ENCODE assay signal across 1 cellular context in the genomic region with DNA sequence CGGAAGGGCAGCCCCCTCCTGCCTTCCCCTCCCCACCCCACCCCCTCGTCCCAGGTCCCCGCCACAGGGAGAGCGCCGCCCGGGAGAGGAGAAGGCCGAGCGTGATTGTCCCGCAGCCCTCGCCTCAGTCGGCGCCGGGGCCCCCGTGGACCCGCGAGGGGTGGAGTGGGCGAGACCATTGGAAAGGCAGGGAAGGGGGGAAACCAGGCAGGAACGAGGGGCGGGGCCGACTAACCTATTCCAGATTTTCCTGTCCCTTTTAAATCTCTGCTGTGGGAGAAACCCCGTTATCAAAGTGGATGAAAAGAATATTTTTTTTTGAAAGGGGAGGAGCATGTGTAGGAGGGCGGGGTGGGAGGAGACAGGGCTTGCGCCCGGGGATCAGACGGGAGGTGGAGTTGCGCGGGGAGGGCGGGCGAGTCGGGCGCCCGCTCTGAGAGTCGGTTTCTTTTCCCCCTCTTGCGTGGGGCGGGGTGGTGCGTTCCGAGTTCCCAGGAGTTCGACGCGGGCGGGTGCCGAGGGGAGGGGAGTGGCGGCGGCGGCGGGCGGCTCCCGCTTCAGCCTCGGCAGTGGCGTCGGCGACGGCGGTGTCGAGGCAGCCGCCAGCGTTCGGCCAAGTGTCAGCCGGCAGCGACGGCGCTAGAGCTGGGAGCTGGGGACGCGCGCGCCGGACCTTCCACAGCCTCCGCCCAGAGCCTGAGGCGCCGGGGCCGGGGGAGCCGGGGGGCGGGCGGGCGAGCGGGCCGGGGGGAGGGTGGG.
A peak's percentile ranks its signal among the peaks of the same experiment; 100 is the strongest.
TF ChIP-seq lines count a peak whose summit lies in the region.

A gene with protein sequence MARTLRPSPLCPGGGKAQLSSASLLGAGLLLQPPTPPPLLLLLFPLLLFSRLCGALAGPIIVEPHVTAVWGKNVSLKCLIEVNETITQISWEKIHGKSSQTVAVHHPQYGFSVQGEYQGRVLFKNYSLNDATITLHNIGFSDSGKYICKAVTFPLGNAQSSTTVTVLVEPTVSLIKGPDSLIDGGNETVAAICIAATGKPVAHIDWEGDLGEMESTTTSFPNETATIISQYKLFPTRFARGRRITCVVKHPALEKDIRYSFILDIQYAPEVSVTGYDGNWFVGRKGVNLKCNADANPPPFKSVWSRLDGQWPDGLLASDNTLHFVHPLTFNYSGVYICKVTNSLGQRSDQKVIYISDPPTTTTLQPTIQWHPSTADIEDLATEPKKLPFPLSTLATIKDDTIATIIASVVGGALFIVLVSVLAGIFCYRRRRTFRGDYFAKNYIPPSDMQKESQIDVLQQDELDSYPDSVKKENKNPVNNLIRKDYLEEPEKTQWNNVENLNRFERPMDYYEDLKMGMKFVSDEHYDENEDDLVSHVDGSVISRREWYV (plus strand): TSS at position 560 of the 759 bp plus-strand sequence. CDS start 202 bp downstream, outside the sequence.

TF ChIP-seq in HepG2, 621 proteins besides CTCF, POLR2A, EP300 and RAD21 (continued from another document and continues in another):
- TF ChIP-seq, protein P1, sequence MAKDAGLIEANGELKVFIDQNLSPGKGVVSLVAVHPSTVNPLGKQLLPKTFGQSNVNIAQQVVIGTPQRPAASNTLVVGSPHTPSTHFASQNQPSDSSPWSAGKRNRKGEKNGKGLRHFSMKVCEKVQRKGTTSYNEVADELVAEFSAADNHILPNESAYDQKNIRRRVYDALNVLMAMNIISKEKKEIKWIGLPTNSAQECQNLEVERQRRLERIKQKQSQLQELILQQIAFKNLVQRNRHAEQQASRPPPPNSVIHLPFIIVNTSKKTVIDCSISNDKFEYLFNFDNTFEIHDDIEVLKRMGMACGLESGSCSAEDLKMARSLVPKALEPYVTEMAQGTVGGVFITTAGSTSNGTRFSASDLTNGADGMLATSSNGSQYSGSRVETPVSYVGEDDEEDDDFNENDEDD (CRISPR knock-in tag; IDR thresholded peaks at IDR 0.05; ENCODE audit: borderline replicate concordance) = peak; percentile 55; the same call in 1 of the 2 replicates
- TF ChIP-seq HNRNPK (IDR thresholded peaks at IDR 0.05; ENCODE audit: low read depth, low read length, poor library complexity, severe bottlenecking) = peak; percentile 80
- no peak for TF ChIP-seq ZFP37 (CRISPR knock-in tag; IDR thresholded peaks at IDR 0.05; ENCODE audit: borderline replicate concordance)
- TF ChIP-seq ERF (CRISPR knock-in tag; IDR thresholded peaks at IDR 0.05) = 0 out of 2 replicates have a peak, but pooled peaks have one; percentile 8
- peak; percentile 14; the same call in 1 of the 2 replicates for TF ChIP-seq RXRA (CRISPR knock-in tag; IDR thresholded peaks at IDR 0.05)
- TF ChIP-seq, protein P2, sequence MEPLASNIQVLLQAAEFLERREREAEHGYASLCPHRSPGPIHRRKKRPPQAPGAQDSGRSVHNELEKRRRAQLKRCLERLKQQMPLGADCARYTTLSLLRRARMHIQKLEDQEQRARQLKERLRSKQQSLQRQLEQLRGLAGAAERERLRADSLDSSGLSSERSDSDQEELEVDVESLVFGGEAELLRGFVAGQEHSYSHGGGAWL (CRISPR knock-in tag; IDR thresholded peaks at IDR 0.05) = 0 out of 2 replicates have a peak, but pooled peaks have one; percentile 11
- 0 out of 2 replicates have a peak, but pooled peaks have one; percentile 6 for TF ChIP-seq ZNF430 (CRISPR knock-in tag; IDR thresholded peaks at IDR 0.05)
- TF ChIP-seq KAT7 (CRISPR knock-in tag; IDR thresholded peaks at IDR 0.05; ENCODE audit: borderline replicate concordance) = peak; percentile 33; the same call in 1 of the 2 replicates
- 0 out of 2 replicates have a peak, but pooled peaks have one; percentile 49 for TF ChIP-seq ZC3H13 (CRISPR knock-in tag; IDR thresholded peaks at IDR 0.05)
- TF ChIP-seq NCOA2 (CRISPR knock-in tag; IDR thresholded peaks at IDR 0.05) = peak; percentile 34
- TF ChIP-seq SAP130 (CRISPR knock-in tag; IDR thresholded peaks at IDR 0.05; ENCODE audit: low read depth) = peak; percentile 11; the same call in 1 of the 2 replicates
- TF ChIP-seq GABPB1 (CRISPR knock-in tag; IDR thresholded peaks at IDR 0.05) = peak; percentile 57; the same call in 1 of the 2 replicates
- TF ChIP-seq POLR2AphosphoS5 (IDR thresholded peaks at IDR 0.05; ENCODE audit: low read depth, low read length) = peak; percentile 69
- TF ChIP-seq, protein P3, sequence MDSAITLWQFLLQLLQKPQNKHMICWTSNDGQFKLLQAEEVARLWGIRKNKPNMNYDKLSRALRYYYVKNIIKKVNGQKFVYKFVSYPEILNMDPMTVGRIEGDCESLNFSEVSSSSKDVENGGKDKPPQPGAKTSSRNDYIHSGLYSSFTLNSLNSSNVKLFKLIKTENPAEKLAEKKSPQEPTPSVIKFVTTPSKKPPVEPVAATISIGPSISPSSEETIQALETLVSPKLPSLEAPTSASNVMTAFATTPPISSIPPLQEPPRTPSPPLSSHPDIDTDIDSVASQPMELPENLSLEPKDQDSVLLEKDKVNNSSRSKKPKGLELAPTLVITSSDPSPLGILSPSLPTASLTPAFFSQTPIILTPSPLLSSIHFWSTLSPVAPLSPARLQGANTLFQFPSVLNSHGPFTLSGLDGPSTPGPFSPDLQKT (CRISPR knock-in tag; IDR thresholded peaks at IDR 0.05; ENCODE audit: borderline replicate concordance) = no peak
- peak; percentile 7 for TF ChIP-seq TAF15 (IDR thresholded peaks at IDR 0.05; ENCODE audit: low read depth, low read length, poor library complexity, severe bottlenecking)
- peak; percentile 80 for TF ChIP-seq ZNF777 (CRISPR knock-in tag; IDR thresholded peaks at IDR 0.05)
- TF ChIP-seq GFI1 (CRISPR knock-in tag; IDR thresholded peaks at IDR 0.05; ENCODE audit: borderline replicate concordance) = peak; percentile 96
- TF ChIP-seq SOX13 (IDR thresholded peaks at IDR 0.05) = no peak
- peak in 1 of 2 experiments; percentile 20; a peak in 1 of 4 replicates for TF ChIP-seq SOX13 (CRISPR knock-in tag; conservative IDR thresholded peaks at IDR 0.05 in 1 of 2, IDR thresholded peaks at IDR 0.05 in 1 of 2)
- TF ChIP-seq, protein P4, sequence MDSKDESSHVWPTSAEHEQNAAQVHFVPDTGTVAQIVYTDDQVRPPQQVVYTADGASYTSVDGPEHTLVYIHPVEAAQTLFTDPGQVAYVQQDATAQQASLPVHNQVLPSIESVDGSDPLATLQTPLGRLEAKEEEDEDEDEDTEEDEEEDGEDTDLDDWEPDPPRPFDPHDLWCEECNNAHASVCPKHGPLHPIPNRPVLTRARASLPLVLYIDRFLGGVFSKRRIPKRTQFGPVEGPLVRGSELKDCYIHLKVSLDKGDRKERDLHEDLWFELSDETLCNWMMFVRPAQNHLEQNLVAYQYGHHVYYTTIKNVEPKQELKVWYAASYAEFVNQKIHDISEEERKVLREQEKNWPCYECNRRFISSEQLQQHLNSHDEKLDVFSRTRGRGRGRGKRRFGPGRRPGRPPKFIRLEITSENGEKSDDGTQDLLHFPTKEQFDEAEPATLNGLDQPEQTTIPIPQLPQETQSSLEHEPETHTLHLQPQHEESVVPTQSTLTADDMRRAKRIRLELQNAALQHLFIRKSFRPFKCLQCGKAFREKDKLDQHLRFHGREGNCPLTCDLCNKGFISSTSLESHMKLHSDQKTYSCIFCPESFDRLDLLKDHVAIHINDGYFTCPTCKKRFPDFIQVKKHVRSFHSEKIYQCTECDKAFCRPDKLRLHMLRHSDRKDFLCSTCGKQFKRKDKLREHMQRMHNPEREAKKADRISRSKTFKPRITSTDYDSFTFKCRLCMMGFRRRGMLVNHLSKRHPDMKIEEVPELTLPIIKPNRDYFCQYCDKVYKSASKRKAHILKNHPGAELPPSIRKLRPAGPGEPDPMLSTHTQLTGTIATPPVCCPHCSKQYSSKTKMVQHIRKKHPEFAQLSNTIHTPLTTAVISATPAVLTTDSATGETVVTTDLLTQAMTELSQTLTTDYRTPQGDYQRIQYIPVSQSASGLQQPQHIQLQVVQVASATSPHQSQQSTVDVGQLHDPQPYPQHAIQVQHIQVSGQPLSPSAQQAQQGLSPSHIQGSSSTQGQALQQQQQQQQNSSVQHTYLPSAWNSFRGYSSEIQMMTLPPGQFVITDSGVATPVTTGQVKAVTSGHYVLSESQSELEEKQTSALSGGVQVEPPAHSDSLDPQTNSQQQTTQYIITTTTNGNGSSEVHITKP (CRISPR knock-in tag; IDR thresholded peaks at IDR 0.05; ENCODE audit: low read depth) = peak; percentile 98
- TF ChIP-seq, protein P5, sequence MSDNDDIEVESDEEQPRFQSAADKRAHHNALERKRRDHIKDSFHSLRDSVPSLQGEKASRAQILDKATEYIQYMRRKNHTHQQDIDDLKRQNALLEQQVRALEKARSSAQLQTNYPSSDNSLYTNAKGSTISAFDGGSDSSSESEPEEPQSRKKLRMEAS (IDR thresholded peaks at IDR 0.05) = peak; percentile 74; the same call in 1 of the 2 replicates
- TF ChIP-seq, protein P6, sequence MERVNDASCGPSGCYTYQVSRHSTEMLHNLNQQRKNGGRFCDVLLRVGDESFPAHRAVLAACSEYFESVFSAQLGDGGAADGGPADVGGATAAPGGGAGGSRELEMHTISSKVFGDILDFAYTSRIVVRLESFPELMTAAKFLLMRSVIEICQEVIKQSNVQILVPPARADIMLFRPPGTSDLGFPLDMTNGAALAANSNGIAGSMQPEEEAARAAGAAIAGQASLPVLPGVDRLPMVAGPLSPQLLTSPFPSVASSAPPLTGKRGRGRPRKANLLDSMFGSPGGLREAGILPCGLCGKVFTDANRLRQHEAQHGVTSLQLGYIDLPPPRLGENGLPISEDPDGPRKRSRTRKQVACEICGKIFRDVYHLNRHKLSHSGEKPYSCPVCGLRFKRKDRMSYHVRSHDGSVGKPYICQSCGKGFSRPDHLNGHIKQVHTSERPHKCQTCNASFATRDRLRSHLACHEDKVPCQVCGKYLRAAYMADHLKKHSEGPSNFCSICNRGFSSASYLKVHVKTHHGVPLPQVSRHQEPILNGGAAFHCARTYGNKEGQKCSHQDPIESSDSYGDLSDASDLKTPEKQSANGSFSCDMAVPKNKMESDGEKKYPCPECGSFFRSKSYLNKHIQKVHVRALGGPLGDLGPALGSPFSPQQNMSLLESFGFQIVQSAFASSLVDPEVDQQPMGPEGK (CRISPR knock-in tag; IDR thresholded peaks at IDR 0.05) = peak; percentile 78
- no peak for TF ChIP-seq CAMTA2 (CRISPR knock-in tag; IDR thresholded peaks at IDR 0.05; ENCODE audit: borderline replicate concordance)
- peak; percentile 55 for TF ChIP-seq SP5 (CRISPR knock-in tag; IDR thresholded peaks at IDR 0.05; ENCODE audit: borderline replicate concordance, low read depth)
- TF ChIP-seq, protein P7, sequence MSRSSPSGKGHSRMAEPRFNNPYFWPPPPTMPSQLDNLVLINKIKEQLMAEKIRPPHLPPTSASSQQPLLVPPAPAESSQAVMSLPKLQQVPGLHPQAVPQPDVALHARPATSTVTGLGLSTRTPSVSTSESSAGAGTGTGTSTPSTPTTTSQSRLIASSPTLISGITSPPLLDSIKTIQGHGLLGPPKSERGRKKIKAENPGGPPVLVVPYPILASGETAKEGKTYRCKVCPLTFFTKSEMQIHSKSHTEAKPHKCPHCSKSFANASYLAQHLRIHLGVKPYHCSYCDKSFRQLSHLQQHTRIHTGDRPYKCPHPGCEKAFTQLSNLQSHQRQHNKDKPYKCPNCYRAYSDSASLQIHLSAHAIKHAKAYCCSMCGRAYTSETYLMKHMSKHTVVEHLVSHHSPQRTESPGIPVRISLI (CRISPR knock-in tag; IDR thresholded peaks at IDR 0.05; ENCODE audit: borderline replicate concordance) = peak; percentile 93
- TF ChIP-seq HMG20A (CRISPR knock-in tag; IDR thresholded peaks at IDR 0.05; ENCODE audit: borderline replicate concordance) = peak; percentile 29; the same call in 1 of the 2 replicates
- TF ChIP-seq ZNF432 (CRISPR knock-in tag; IDR thresholded peaks at IDR 0.05; ENCODE audit: borderline replicate concordance) = no peak
- TF ChIP-seq ZNF251 (CRISPR knock-in tag; IDR thresholded peaks at IDR 0.05) = no peak
- TF ChIP-seq XRCC5 (optimal IDR thresholded peaks at IDR 0.05; ENCODE audit: low read length) = peak; percentile 83
- peak; percentile 90 for TF ChIP-seq ZMYM4 (CRISPR knock-in tag; IDR thresholded peaks at IDR 0.05)
- TF ChIP-seq SALL2 (CRISPR knock-in tag; IDR thresholded peaks at IDR 0.05) = no peak
- peak; percentile 72; the same call in 1 of the 2 replicates for TF ChIP-seq MTA1 (CRISPR knock-in tag; IDR thresholded peaks at IDR 0.05; ENCODE audit: borderline replicate concordance)
- peak; percentile 41; the same call in 1 of the 2 replicates for TF ChIP-seq IRF2 (CRISPR knock-in tag; IDR thresholded peaks at IDR 0.05)
- TF ChIP-seq HNRNPLL (IDR thresholded peaks at IDR 0.05; ENCODE audit: low read depth, low read length, poor library complexity, severe bottlenecking) = peak; percentile 68
- peak; percentile 90 for TF ChIP-seq MAZ (IDR thresholded peaks at IDR 0.05; ENCODE audit: borderline replicate concordance, low read depth, low read length)
- peak; percentile 42; the same call in 1 of the 2 replicates for TF ChIP-seq MAZ (CRISPR knock-in tag; IDR thresholded peaks at IDR 0.05; ENCODE audit: low read depth)
- TF ChIP-seq KMT2B (CRISPR knock-in tag; IDR thresholded peaks at IDR 0.05) = peak; percentile 75; the same call in 1 of the 2 replicates
- TF ChIP-seq EEA1 (CRISPR knock-in tag; IDR thresholded peaks at IDR 0.05; ENCODE audit: borderline replicate concordance) = peak; percentile 4; the same call in 1 of the 2 replicates
- TF ChIP-seq POLR2G (IDR thresholded peaks at IDR 0.05; ENCODE audit: low read depth, low read length) = peak; percentile 64
- peak; percentile 42 for TF ChIP-seq SALL1 (CRISPR knock-in tag; IDR thresholded peaks at IDR 0.05)
- TF ChIP-seq EHMT2 (IDR thresholded peaks at IDR 0.05; ENCODE audit: borderline replicate concordance, low read depth, low read length) = no peak
- peak; percentile 5; the same call in 1 of the 2 replicates for TF ChIP-seq BORCS8-MEF2B (CRISPR knock-in tag; IDR thresholded peaks at IDR 0.05)
- TF ChIP-seq, protein P8, sequence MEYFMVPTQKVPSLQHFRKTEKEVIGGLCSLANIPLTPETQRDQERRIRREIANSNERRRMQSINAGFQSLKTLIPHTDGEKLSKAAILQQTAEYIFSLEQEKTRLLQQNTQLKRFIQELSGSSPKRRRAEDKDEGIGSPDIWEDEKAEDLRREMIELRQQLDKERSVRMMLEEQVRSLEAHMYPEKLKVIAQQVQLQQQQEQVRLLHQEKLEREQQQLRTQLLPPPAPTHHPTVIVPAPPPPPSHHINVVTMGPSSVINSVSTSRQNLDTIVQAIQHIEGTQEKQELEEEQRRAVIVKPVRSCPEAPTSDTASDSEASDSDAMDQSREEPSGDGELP (IDR thresholded peaks at IDR 0.05; ENCODE audit: borderline replicate concordance, low read depth) = peak; percentile 26; the same call in 1 of the 2 replicates
- 0 out of 2 replicates have a peak, but pooled peaks have one; percentile 5 for TF ChIP-seq ZBTB38 (CRISPR knock-in tag; IDR thresholded peaks at IDR 0.05)
- TF ChIP-seq SPEN (CRISPR knock-in tag; IDR thresholded peaks at IDR 0.05; ENCODE audit: low read depth) = peak; percentile 59; the same call in 1 of the 2 replicates
- 0 out of 2 replicates have a peak, but pooled peaks have one; percentile 60 for TF ChIP-seq ZNF746 (CRISPR knock-in tag; IDR thresholded peaks at IDR 0.05)
- peak; percentile 43; the same call in 1 of the 2 replicates for TF ChIP-seq KAT8 (CRISPR knock-in tag; IDR thresholded peaks at IDR 0.05)
- 0 out of 2 replicates have a peak, but pooled peaks have one; percentile 36 for TF ChIP-seq ZNF878 (CRISPR knock-in tag; IDR thresholded peaks at IDR 0.05)
- TF ChIP-seq ZNF724P (CRISPR knock-in tag; IDR thresholded peaks at IDR 0.05; ENCODE audit: borderline replicate concordance) = 0 out of 2 replicates have a peak, but pooled peaks have one; percentile 6
- 0 out of 2 replicates have a peak, but pooled peaks have one; percentile 44 for TF ChIP-seq DMAP1 (CRISPR knock-in tag; IDR thresholded peaks at IDR 0.05)
- TF ChIP-seq HOXA3 (CRISPR knock-in tag; IDR thresholded peaks at IDR 0.05) = peak; percentile 7; the same call in 1 of the 2 replicates
- peak; percentile 60; the same call in 1 of the 2 replicates for TF ChIP-seq CCDC6 (CRISPR knock-in tag; IDR thresholded peaks at IDR 0.05)
- peak; percentile 81; the same call in 1 of the 2 replicates for TF ChIP-seq ZFP82 (CRISPR knock-in tag; IDR thresholded peaks at IDR 0.05; ENCODE audit: borderline replicate concordance)
